ENCODE assay signal across 8 cellular contexts in the genomic region with DNA sequence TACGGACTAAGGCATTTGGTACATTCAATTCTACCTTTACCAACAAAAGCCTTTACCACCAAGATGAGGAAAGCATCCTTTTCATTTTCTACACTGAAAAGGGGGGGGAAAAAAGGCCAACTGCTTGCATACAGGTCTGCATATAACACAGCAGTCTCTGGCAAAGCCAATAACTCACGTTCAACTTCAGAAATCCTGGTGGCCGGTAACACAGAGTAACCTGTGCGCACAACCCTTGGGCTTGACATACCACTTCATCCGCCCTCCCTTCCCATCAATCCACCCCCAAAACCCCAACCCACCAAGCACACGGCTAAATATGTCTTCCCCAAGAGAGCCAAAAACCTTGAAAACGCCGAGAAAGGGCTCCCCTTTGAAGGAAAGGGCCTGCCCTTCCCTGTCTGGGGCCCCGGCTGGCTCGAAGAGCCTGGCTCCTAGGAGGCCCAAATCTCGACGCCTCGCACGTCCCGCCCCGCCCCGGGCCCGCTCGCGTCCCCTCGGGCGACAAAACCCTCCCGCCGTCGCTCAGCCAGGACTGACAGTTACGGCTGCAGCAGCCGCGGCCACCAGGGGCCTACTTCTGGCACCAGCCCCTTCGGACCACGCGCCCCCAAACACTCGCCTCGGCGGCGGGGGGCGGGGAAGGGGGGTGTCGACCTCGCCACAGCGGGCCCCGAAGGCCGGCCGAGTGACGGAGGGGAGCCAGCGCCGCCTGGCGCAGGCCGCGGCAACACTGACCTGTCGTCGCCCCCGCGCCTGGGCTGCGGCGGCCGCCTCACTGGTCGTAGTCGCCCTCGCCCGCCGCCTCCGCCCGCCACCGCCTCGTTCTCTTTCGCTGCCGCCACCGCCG.
DNase-seq lines count a peak whose midpoint lies in the region; ATAC-seq and TF ChIP-seq lines count a peak whose summit lies in the region.

No MANE protein-coding gene starts in this region.

- no peaks in the 10 kb centered on the region for H3K9me3 ChIP-seq in mucosa of rectum (ENCODE audit: control insufficient read depth in 2 of 2, low read length in 2 of 2)

- H3K9ac ChIP-seq in mucosa of rectum (ENCODE audit: low read depth in 1 of 2, low read length in 2 of 2), result peak overlapping the region; percentile 65 to 97

- peak overlapping the region; percentile 84 for H3K4me3 ChIP-seq in epithelial cell of esophagus (ENCODE audit: low read length)
- peak overlapping the region; percentile 87 to 88 for H3K4me3 ChIP-seq in mucosa of rectum (ENCODE audit: low read length in 2 of 2)

- ATAC-seq in HG02970 (IDR thresholded peaks at IDR 0.05; ENCODE audit: low FRiP score, unreplicated experiment), result peak; percentile 43

- peaks cover 17 to 20% of the 10 kb centered on the region in 2 donors for H3K4me1 ChIP-seq in mucosa of rectum (ENCODE audit: control insufficient read depth in 2 of 2, insufficient read depth in 2 of 2, low read length in 2 of 2)

- no peaks in the 10 kb centered on the region for H3K27me3 ChIP-seq in mucosa of rectum (ENCODE audit: control insufficient read depth in 2 of 2, insufficient read depth in 2 of 2, low read length in 2 of 2)

- no peaks in the 10 kb centered on the region for H3K36me3 ChIP-seq in mucosa of rectum (ENCODE audit: control insufficient read depth in 2 of 2, insufficient read depth in 2 of 2, low read length in 2 of 2)

- peak; percentile 66 for DNase-seq in NK-92 treated with Interleukin-12 subunit alpha and Interleukin-12 subunit beta, amount 100 ng/mL, for 24 hours (lab: John Stamatoyannopoulos, UW)
- DNase-seq in NK-92 (lab: John Stamatoyannopoulos, UW; ENCODE audit: unreplicated experiment) (no peak), NCI-H510A (lab: John Stamatoyannopoulos, UW) (peak; percentile 16), activated T-cell treated with anti-CD3 and anti-CD28 coated beads for 1 hour (ENCODE audit: low read depth) (peak; percentile 29), epithelial cell of esophagus (ENCODE audit: low read depth) (peak; percentile 53)
- DNase-seq in stimulated activated CD8-positive, alpha-beta memory T cell treated with anti-CD3 and anti-CD28 coated beads, Interleukin-7, amount 100 ng/mL, for 4 hours (ENCODE audit: low read depth in 2 of 2), result peak; percentile 17 to 43

- peak overlapping the region; percentile 95 to 96 for H3K27ac ChIP-seq in mucosa of rectum (ENCODE audit: low read depth in 2 of 2, low read length in 2 of 2)

- no peak for TF ChIP-seq CTCF in epithelial cell of esophagus (IDR thresholded peaks at IDR 0.05; ENCODE audit: insufficient read depth, low read depth, low read length, missing control alignments)
